13 cellular contexts compared by ENCODE assay signal in the genomic region with DNA sequence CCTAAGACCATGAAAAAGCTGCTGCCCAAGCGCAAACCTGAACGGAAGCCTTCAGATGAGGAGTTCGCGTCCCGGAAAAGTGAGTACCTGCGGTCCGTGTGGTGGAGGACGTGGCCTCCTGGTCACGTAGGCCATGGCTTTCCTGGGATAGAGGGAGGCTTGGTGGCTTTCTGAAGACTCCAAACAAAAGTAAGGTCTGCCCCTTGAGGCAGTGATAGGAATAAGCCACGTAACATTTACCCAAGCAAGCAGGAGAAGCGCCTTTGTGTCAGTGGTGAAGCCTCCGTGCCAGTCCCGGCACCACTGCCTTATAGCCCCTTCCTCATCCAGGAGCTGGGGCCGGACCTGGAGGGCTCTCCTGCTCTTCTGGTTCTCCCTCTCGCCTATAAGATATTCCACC.
"Had no signal": no experiment of that assay in that cellular context is flagged by ENCODE, and none has a peak within 500 bp of the region (broad histone marks: within the 10 kb centered on the region; RNA-seq: fewer than 3 reads in every experiment).

No MANE protein-coding gene starts in this region.

- H3K4me3 Mint-ChIP-seq: activated naive CD4-positive, alpha-beta T cell treated with anti-CD3 and anti-CD28 coated beads, Interleukin-2, amount 50 U/mL, for 24 hours; naive B cell had no signal

- H3K9me3 Mint-ChIP-seq: activated naive CD4-positive, alpha-beta T cell treated with anti-CD3 and anti-CD28 coated beads, Interleukin-2, amount 50 U/mL, for 24 hours; naive B cell had no signal

- H3K27me3 Mint-ChIP-seq: activated naive CD4-positive, alpha-beta T cell treated with anti-CD3 and anti-CD28 coated beads, Interleukin-2, amount 50 U/mL, for 24 hours; naive B cell had no signal

- H3K27me3 ChIP-seq: tibial artery had no signal

- DNase-seq: activated CD4-positive, alpha-beta T cell treated with anti-CD3 and anti-CD28 coated beads, Interleukin-2, amount 50 U/mL, for 4 hours; activated effector memory CD4-positive, alpha-beta T cell treated with Interleukin-2 at 50 U/mL for 16 hours; activated T-cell treated with anti-CD3 and anti-CD28 coated beads, Interleukin-2, amount 50 U/mL, for 1 hour; aorta; effector CD4-positive, alpha-beta T cell; lower lobe of right lung; midbrain; naive B cell; T-helper 2 cell; tibial artery had no signal

- H3K27ac ChIP-seq: lower lobe of right lung had no signal

- H3K27ac Mint-ChIP-seq: activated naive CD4-positive, alpha-beta T cell treated with anti-CD3 and anti-CD28 coated beads, Interleukin-2, amount 50 U/mL, for 24 hours had no signal

- H3K4me3 ChIP-seq: lower lobe of right lung, smooth muscle cell, tibial artery had no signal

- H3K9me3 ChIP-seq: lower lobe of right lung, tibial artery had no signal

- H3K4me2 ChIP-seq: smooth muscle cell had no signal

- H3K4me1 Mint-ChIP-seq: activated naive CD4-positive, alpha-beta T cell treated with anti-CD3 and anti-CD28 coated beads, Interleukin-2, amount 50 U/mL, for 24 hours had no signal

- ATAC-seq: activated CD4-positive, CD25-positive, alpha-beta regulatory T cell treated with anti-CD3 and anti-CD28 coated beads, Interleukin-2, amount 50 U/mL, for 24 hours had no signal
